8 cellular contexts compared by ENCODE assay signal in genomic region chr7:71795373-71795772, GRCh38.
"Had no signal": no experiment of that assay in that cellular context is flagged by ENCODE, and none has a peak within 500 bp of the region (broad histone marks: within the 10 kb centered on the region; RNA-seq: fewer than 3 reads in every experiment).

No MANE protein-coding gene starts in this region.

- DNase-seq: GM23248, GOT3, H9, HFFc6, KG1 had no signal

- H2AFZ ChIP-seq: GM23248 had no signal

- H3K9ac ChIP-seq: GM23248 had no signal

- H3K27ac ChIP-seq: GM23248 had no signal

- ATAC-seq: HCT116 had no signal

- FAIRE-seq: H54, HTR-8/SVneo had no signal

- H3K4me3 ChIP-seq: GM23248 had no signal
